In the genomic region with DNA sequence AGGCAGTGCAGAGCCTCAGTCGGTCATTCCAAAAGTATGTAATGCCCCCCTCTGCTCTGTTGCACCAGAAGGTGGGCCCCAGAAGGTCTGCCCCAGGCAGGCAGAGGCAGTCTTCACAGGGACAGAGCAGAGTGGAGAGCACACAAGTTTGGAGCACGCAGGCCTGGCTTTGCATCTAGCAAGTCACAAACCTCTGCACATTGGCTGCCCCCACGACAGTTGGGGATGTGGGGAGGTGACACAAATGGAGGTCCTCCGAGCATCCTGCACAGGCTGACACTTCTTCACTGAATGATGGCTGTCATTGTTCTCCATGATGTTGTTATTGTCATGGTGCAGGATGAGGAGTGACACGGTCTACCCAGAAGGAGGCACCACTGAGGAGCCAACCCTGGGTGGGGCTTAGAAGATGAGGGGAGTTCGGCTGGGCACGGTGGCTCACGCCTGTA, we compare ENCODE assay signal across 15 cellular contexts. TPM values are rescaled to one million over a fixed set of nuclear protein-coding genes. Genes with fewer than 3 reads are reported as not detected.
DNase-seq lines count a peak whose midpoint lies in the region; ATAC-seq, FAIRE-seq and TF ChIP-seq lines count a peak whose summit lies in the region.
"Had no signal": no experiment of that assay in that cellular context is flagged by ENCODE, and none has a peak within 500 bp of the region (broad histone marks: within the 10 kb centered on the region; RNA-seq: fewer than 3 reads in every experiment).

No MANE protein-coding gene starts in this region.

- H3K4ac ChIP-seq in H9 (ENCODE audit: low read depth, low read length), result no peak overlapping the region

- no peak overlapping the region for H2BK120ac ChIP-seq in H9 (ENCODE audit: low read depth, low read length, poor library complexity, severe bottlenecking)

- H2BK5ac ChIP-seq in H9 (ENCODE audit: insufficient read length, low read length), result no peak overlapping the region

- ATAC-seq in Right ventricle myocardium superior (ENCODE audit: poor library complexity) (no peak), T-helper 17 cell (no peak)
- ATAC-seq: natural killer cell treated with Interleukin-12 subunit alpha and Interleukin-12 subunit beta and Interleukin-15 and Interleukin-18, amount 100 ng/mL, for 72 hours had no signal

- TF ChIP-seq RAD21 in liver (IDR thresholded peaks at IDR 0.05), result no peak

- peaks cover 77% of the 10 kb centered on the region for H3K4me1 Mint-ChIP-seq in T-helper 17 cell
- H3K4me1 Mint-ChIP-seq in H9, result peaks cover 16 to 22% of the 10 kb centered on the region in 2 experiments

- H4K20me1 ChIP-seq in H9 (ENCODE audit: control insufficient read depth, insufficient read depth, insufficient read length), result peaks cover 5% of the 10 kb centered on the region

- WGBS in liver, result 90% methylated on average over 8 of the region's 8 CpGs
- WGBS in H9 (ENCODE audit: extremely low coverage, insufficient read length, low lambda C conversion rate), result no CpG with 5 or more reads among the region's 8 CpGs
- WGBS in esophagus muscularis mucosa, result 91% methylated on average over 5 of the region's 8 CpGs

- H3K18ac ChIP-seq in H9 (ENCODE audit: insufficient read length, low read depth, low read length), result no peak overlapping the region

- H4K8ac ChIP-seq in H9 (replicated peaks; ENCODE audit: insufficient read length, low read depth, low read length), result no peak overlapping the region

- no peak for TF ChIP-seq EP300 in esophagus muscularis mucosa (IDR thresholded peaks at IDR 0.05)

- no peak overlapping the region for H3K56ac ChIP-seq in H9 (ENCODE audit: insufficient read length, low read depth, low read length)

- FAIRE-seq in urothelium cell line (lab: Jason Lieb, UNC), result peak; percentile 86

- no peak overlapping the region for H3T11ph ChIP-seq in H9 (ENCODE audit: low read length)

- no peaks in the 10 kb centered on the region for H3K23me2 ChIP-seq in H9 (ENCODE audit: insufficient read length, low read depth, low read length, poor library complexity, severe bottlenecking)

- H3K4me1 ChIP-seq in left ventricle myocardium inferior, result peaks cover 95% of the 10 kb centered on the region
- peaks cover 16 to 64% (median 45%) of the 10 kb centered on the region in 4 donors for H3K4me1 ChIP-seq in liver (ENCODE audit: control insufficient read depth in 4 of 4, insufficient read depth in 4 of 4, low read length in 3 of 4)
- H3K4me1 ChIP-seq in H9 (ENCODE audit: insufficient read depth, low read length), result no peaks in the 10 kb centered on the region
- peaks cover 57 to 82% (median 62%) of the 10 kb centered on the region in 4 donors for H3K4me1 ChIP-seq in esophagus muscularis mucosa

- intact Hi-C loops in left ventricle myocardium inferior (cut with micrococcal nuclease), result no loop called here
- intact Hi-C loops in Right ventricle myocardium superior (cut with DNase I), result no loop called here
- intact Hi-C loops in esophagus muscularis mucosa (cut with DNase I), result no loop called here

- no peaks in the 10 kb centered on the region for H3K9me3 Mint-ChIP-seq in H9
- H3K9me3 Mint-ChIP-seq: activated B cell treated with CpG ODN at 0.5 μM for 24 hours; activated naive CD4-positive, alpha-beta T cell treated with anti-CD3 and anti-CD28 coated beads, Interleukin-2, amount 50 U/mL, for 24 hours; natural killer cell treated with Interleukin-12 subunit alpha and Interleukin-12 subunit beta and Interleukin-15 and Interleukin-18, amount 100 ng/mL, for 72 hours had no signal

- H3K4me3 Mint-ChIP-seq in T-helper 17 cell, result no peak overlapping the region
- H3K4me3 Mint-ChIP-seq in H9, result no peak overlapping the region
- H3K4me3 Mint-ChIP-seq: activated B cell treated with CpG ODN at 0.5 μM for 24 hours; natural killer cell treated with Interleukin-12 subunit alpha and Interleukin-12 subunit beta and Interleukin-15 and Interleukin-18, amount 100 ng/mL, for 72 hours had no signal

- H4K5ac ChIP-seq in H9 (ENCODE audit: insufficient read length, low read depth, low read length), result no peak overlapping the region

- H3K27ac ChIP-seq in left ventricle myocardium inferior (replicated peaks) (peak overlapping the region; percentile 94), liver (ENCODE audit: low read depth in 1 of 2, low read length in 2 of 2) (peak overlapping the region; percentile 16 to 85), H9 (ENCODE audit: insufficient read length, low read depth, low read length) (no peak overlapping the region), esophagus muscularis mucosa (replicated peaks in 1 of 4) (no peak overlapping the region)
- H3K27ac ChIP-seq: SJSA1 had no signal

- H3K4me2 ChIP-seq in H9 (ENCODE audit: insufficient read depth, insufficient read length, low read length), result no peak overlapping the region

- no peak overlapping the region for H2AK5ac ChIP-seq in H9 (ENCODE audit: insufficient read length, low read length)

- TF ChIP-seq CTCF in left ventricle myocardium inferior (IDR thresholded peaks at IDR 0.05; ENCODE audit: borderline replicate concordance) (no peak), liver (IDR thresholded peaks at IDR 0.05; ENCODE audit: low read depth, low read length, missing input control) (no peak), H9 (conservative IDR thresholded peaks at IDR 0.05) (no peak; the same call in 2 of the 3 replicates), esophagus muscularis mucosa (IDR thresholded peaks at IDR 0.05) (no peak)

- no peak overlapping the region for H2BK15ac ChIP-seq in H9 (ENCODE audit: low read depth, low read length)

- H3K9me3 ChIP-seq in left ventricle myocardium inferior (replicated peaks), result no peaks in the 10 kb centered on the region
- H3K9me3 ChIP-seq in T-helper 17 cell (ENCODE audit: control insufficient read depth, low read length, poor library complexity, severe bottlenecking), result no peaks in the 10 kb centered on the region
- no peaks in the 10 kb centered on the region for H3K9me3 ChIP-seq in liver (ENCODE audit: control insufficient read depth in 4 of 4, low read length in 3 of 4)
- H3K9me3 ChIP-seq in H9 (ENCODE audit: control insufficient read depth, low read depth, low read length), result no peaks in the 10 kb centered on the region
- H3K9me3 ChIP-seq in esophagus muscularis mucosa, result no peaks in the 10 kb centered on the region
- H3K9me3 ChIP-seq: SJSA1 had no signal

- H3K36me3 ChIP-seq in left ventricle myocardium inferior (no peaks in the 10 kb centered on the region), liver (ENCODE audit: control insufficient read depth in 4 of 4, insufficient read depth in 3 of 4, low read depth in 1 of 4, low read length in 3 of 4) (no peaks in the 10 kb centered on the region), esophagus muscularis mucosa (peaks cover 0 to 12% (median 10%) of the 10 kb centered on the region in 4 donors)
- H3K36me3 ChIP-seq: SJSA1 had no signal

- H3K79me2 ChIP-seq in H9 (ENCODE audit: insufficient read depth, low read length), result no peaks in the 10 kb centered on the region

- no peak overlapping the region for H3K9ac ChIP-seq in liver (ENCODE audit: low read depth in 1 of 2, low read length in 2 of 2)
- no peak overlapping the region for H3K9ac ChIP-seq in H9 (ENCODE audit: extremely low read depth, insufficient read length, low read length)

- no peak overlapping the region for H3K23ac ChIP-seq in H9 (ENCODE audit: insufficient read length, low read depth, low read length)

- H3K27ac Mint-ChIP-seq in T-helper 17 cell (peak overlapping the region; percentile 92), H9 (no peak overlapping the region; a peak in 2 of 7 replicates)
- H3K27ac Mint-ChIP-seq: activated B cell treated with CpG ODN at 0.5 μM for 24 hours had no signal

- H3K27me3 ChIP-seq in left ventricle myocardium inferior (ENCODE audit: low read depth) (no peaks in the 10 kb centered on the region), liver (ENCODE audit: control insufficient read depth in 4 of 4, insufficient read depth in 4 of 4, low read length in 3 of 4) (no peaks in the 10 kb centered on the region), H9 (ENCODE audit: insufficient read depth, low read length) (no peaks in the 10 kb centered on the region), esophagus muscularis mucosa (no peaks in the 10 kb centered on the region)
- H3K27me3 ChIP-seq: SJSA1 had no signal

- H3K14ac ChIP-seq in H9 (ENCODE audit: insufficient read depth, low read length), result no peak overlapping the region; the same call in 1 of the 2 replicates

- peaks cover 2% of the 10 kb centered on the region for H3K36me3 Mint-ChIP-seq in T-helper 17 cell (ENCODE audit: low read depth)
- H3K36me3 Mint-ChIP-seq in H9 (ENCODE audit: insufficient read depth in 1 of 3, low read depth in 3 of 3), result no peaks in the 10 kb centered on the region; a peak in 1 of 7 replicates
- H3K36me3 Mint-ChIP-seq: activated naive CD4-positive, alpha-beta T cell treated with anti-CD3 and anti-CD28 coated beads, Interleukin-2, amount 50 U/mL, for 24 hours; natural killer cell treated with Interleukin-12 subunit alpha and Interleukin-12 subunit beta and Interleukin-15 and Interleukin-18, amount 100 ng/mL, for 72 hours had no signal

- no peaks in the 10 kb centered on the region for H3K79me1 ChIP-seq in H9 (ENCODE audit: insufficient read depth, low read depth, low read length, poor library complexity, severe bottlenecking)

- no peak overlapping the region for H2AFZ ChIP-seq in H9 (ENCODE audit: low read length)

- H3K27me3 Mint-ChIP-seq in T-helper 17 cell, result no peaks in the 10 kb centered on the region
- no peaks in the 10 kb centered on the region for H3K27me3 Mint-ChIP-seq in H9 (ENCODE audit: low read depth)
- H3K27me3 Mint-ChIP-seq: activated B cell treated with CpG ODN at 0.5 μM for 24 hours; activated naive CD4-positive, alpha-beta T cell treated with anti-CD3 and anti-CD28 coated beads, Interleukin-2, amount 50 U/mL, for 24 hours; natural killer cell treated with Interleukin-12 subunit alpha and Interleukin-12 subunit beta and Interleukin-15 and Interleukin-18, amount 100 ng/mL, for 72 hours had no signal

- H2BK12ac ChIP-seq in H9 (ENCODE audit: insufficient read length, low read depth, low read length), result no peak overlapping the region

- H4K91ac ChIP-seq in H9 (ENCODE audit: insufficient read length, low read depth, low read length), result no peak overlapping the region

- TF ChIP-seq POLR2A in esophagus muscularis mucosa (IDR thresholded peaks at IDR 0.05; ENCODE audit: low read depth), result no peak

- H2BK20ac ChIP-seq in H9 (ENCODE audit: low read depth, low read length, poor library complexity, severe bottlenecking), result no peak overlapping the region

- H3K4me3 ChIP-seq in left ventricle myocardium inferior (no peak overlapping the region), liver (ENCODE audit: low read depth in 1 of 3, low read length in 3 of 3) (no peak overlapping the region), esophagus muscularis mucosa (no peak overlapping the region)
- H3K4me3 ChIP-seq: SJSA1 had no signal

- DNase-seq in left ventricle myocardium inferior, result no peak
- DNase-seq in Right ventricle myocardium superior, result no peak
- DNase-seq in T-helper 17 cell, result no peak
- no peak for DNase-seq in urothelium cell line (ENCODE audit: low spot score)
- no peak for DNase-seq in NCI-H774 (lab: John Stamatoyannopoulos, UW)
- no peak for DNase-seq in H9
- DNase-seq in esophagus muscularis mucosa (ENCODE audit: extremely low spot score), result no peak
- DNase-seq: activated B cell treated with CpG ODN at 0.5 μM for 24 hours, GF-D8, NCI-H1092, NCI-H446 treated with DMSO at 0.1 percent for 48 hours had no signal

RNA-seq across cellular contexts. Expression of gene TOM1, which starts 11.9 kb away (rescaled TPM):
- total RNA-seq in left ventricle myocardium inferior, result 68.0 TPM
- total RNA-seq in Right ventricle myocardium superior, result 68.6 TPM
- 100 to 1,000 TPM; 166 to 178 TPM for total RNA-seq in T-helper 17 cell
- total RNA-seq in liver, result 10 to 100 TPM; 17.9 to 53.0 TPM
- 10 to 100 TPM; 49.7 to 51.3 TPM for polyA plus RNA-seq in liver
- 22.3 and 23.9 TPM in 2 replicates for total RNA-seq in H9 (2021)
- 10 to 100 TPM; 22.8 to 44.6 (median 35.8) TPM for total RNA-seq in esophagus muscularis mucosa

RNA-seq across cellular contexts. Expression of gene HMGXB4, which starts 54.3 kb away (rescaled TPM):
- 8.6 TPM for total RNA-seq in left ventricle myocardium inferior
- total RNA-seq in Right ventricle myocardium superior, result 7.5 TPM
- 10 to 100 TPM; 37.1 to 42.4 TPM for total RNA-seq in T-helper 17 cell
- total RNA-seq in liver, result 1 to 10 TPM; 8.0 to 9.9 TPM
- polyA plus RNA-seq in liver, result 1 to 10 TPM; 4.0 to 6.9 TPM
- total RNA-seq in H9 (2021), result 32.5 and 33.5 TPM in 2 replicates
- 10 to 100 TPM; 12.4 to 19.9 (median 17.0) TPM for total RNA-seq in esophagus muscularis mucosa

Comparison
In these comparisons a context has a peak if more than half of its experiments do, and no peak if none do; other contexts are left out.
1. H3K27ac ChIP-seq: peak in left ventricle myocardium inferior (single experiment) and liver (2 of 2); none in H9 (single experiment) and esophagus muscularis mucosa (0 of 4).